ENCODE assay signal across 8 cellular contexts in genomic region chr13:38350114-38350617, GRCh38. TPM values are rescaled to one million over a fixed set of nuclear protein-coding genes. Genes with fewer than 3 reads are reported as not detected.
DNase-seq lines count a peak whose midpoint lies in the region; ATAC-seq and TF ChIP-seq lines count a peak whose summit lies in the region.

No MANE protein-coding gene starts in this region.

- peaks cover 46% of the 10 kb centered on the region for H3K36me3 Mint-ChIP-seq in Calu3 (ENCODE audit: insufficient read depth, unreplicated experiment)

- intact Hi-C loops in Calu3 (cut with micrococcal nuclease; ENCODE audit: unreplicated experiment) = no loop called here

- H3K27me3 Mint-ChIP-seq in Calu3 (ENCODE audit: unreplicated experiment) = no peaks in the 10 kb centered on the region

- H3K4me1 ChIP-seq in HUES48 (ENCODE audit: control insufficient read depth, insufficient read depth, low read length) = peaks cover 39% of the 10 kb centered on the region

- BruUV-seq in Calu3 (replicated peaks; lab: Mats Ljungman, UMichigan) = TSS peak; percentile 34

- DNase-seq in Calu3 (peak; percentile 58), T-helper 22 cell (ENCODE audit: low read depth) (peak; percentile 11), cardiac fibroblast (ENCODE audit: low read depth in 2 of 2) (peak; percentile 66), kidney tubule cell (ENCODE audit: low spot score) (peak; percentile 72), GF-D8 (lab: John Stamatoyannopoulos, UW) (no peak)
- peak; percentile 26 for DNase-seq in stimulated activated CD4-positive, alpha-beta T cell treated with anti-CD3 and anti-CD28 coated beads, Interleukin-2, amount 100 ng/mL, for 4 hours (ENCODE audit: low read depth)

- H3K27ac Mint-ChIP-seq in Calu3 (ENCODE audit: unreplicated experiment) = peak overlapping the region; percentile 97

- peak; percentile 34 for ATAC-seq in GM21390 (IDR thresholded peaks at IDR 0.05; ENCODE audit: unreplicated experiment)

- peaks cover 14% of the 10 kb centered on the region for H3K4me1 Mint-ChIP-seq in Calu3 (ENCODE audit: low read depth, unreplicated experiment)

- TF ChIP-seq CTCF in Calu3 (IDR thresholded peaks at IDR 0.05; ENCODE audit: unreplicated experiment) = no peak
- TF ChIP-seq CTCF in cardiac fibroblast (IDR thresholded peaks at IDR 0.05; ENCODE audit: low read depth, low read length) = no peak

- peak overlapping the region; percentile 84 for H3K27ac ChIP-seq in HUES48 (ENCODE audit: low read depth, low read length)

- CTCF ChIA-PET in Calu3 (lab: Charles Lee) = interaction anchor here (0.5 to 1.6 kb wide), 3 partner anchors 37 to 840 kb away, joined by 3 to 5 read pairs (median 3); no protein-coding TSS in a partner anchor

- no peaks in the 10 kb centered on the region for H3K9me3 Mint-ChIP-seq in Calu3 (ENCODE audit: low read depth, unreplicated experiment)

- H3K9ac ChIP-seq in HUES48 (ENCODE audit: low read depth, low read length) = peak overlapping the region; percentile 89

- peaks cover 32% of the 10 kb centered on the region for H3K36me3 ChIP-seq in HUES48 (ENCODE audit: control insufficient read depth, insufficient read depth, low read length)

- peak overlapping the region; percentile 95 for H3K4me3 ChIP-seq in HUES48 (ENCODE audit: low read depth, low read length)
- H3K4me3 ChIP-seq in cardiac fibroblast (replicated peaks in 1 of 2; ENCODE audit: low read depth in 2 of 2, low read length in 2 of 2) = peak overlapping the region; percentile 78 to 87

- H3K4me3 Mint-ChIP-seq in Calu3 (ENCODE audit: low read depth, unreplicated experiment) = peak overlapping the region; percentile 82

- no peaks in the 10 kb centered on the region for H3K9me3 ChIP-seq in HUES48 (ENCODE audit: control insufficient read depth, insufficient read depth, low read length)

- H3K27me3 ChIP-seq in HUES48 (ENCODE audit: control insufficient read depth, insufficient read depth, low read length) = no peaks in the 10 kb centered on the region

RNA-seq across cellular contexts. Expression of gene UFM1, which starts 0.5 kb away (rescaled TPM):
- total RNA-seq in Calu3 (2022) = 40.1 and 44.0 TPM in 2 replicates
